In the genomic region with DNA sequence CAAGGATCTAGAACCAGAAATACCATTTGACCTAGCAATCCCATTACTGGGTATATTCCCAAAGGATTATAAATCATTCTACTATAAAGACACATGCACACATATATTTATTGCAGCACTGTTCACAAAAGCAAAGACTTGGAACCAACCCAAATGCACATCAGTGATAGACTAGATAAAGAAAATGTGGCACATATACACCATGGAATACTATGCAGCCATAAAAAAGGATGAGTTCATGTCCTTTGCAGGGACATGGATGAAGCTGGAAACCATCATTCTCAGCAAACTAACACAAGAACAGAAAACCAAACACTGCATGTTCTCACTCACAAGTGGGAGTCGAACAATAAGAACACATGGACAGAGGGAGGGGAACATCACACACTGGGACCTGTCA, we compare ENCODE assay signal across 3 cellular contexts.
TF ChIP-seq lines count a peak whose summit lies in the region.

No MANE protein-coding gene starts in this region.

TF ChIP-seq in HEK293, 187 proteins besides CTCF, POLR2A, EP300 and RAD21:
- peak; percentile 78 for TF ChIP-seq ZNF146 (tag by site-specific recombination; IDR thresholded peaks at IDR 0.05)

TF ChIP-seq in SK-N-SH treated with all-trans-retinoic acid at 6 μM for 48 hours, 23 proteins besides CTCF, POLR2A, EP300 and RAD21:
- peak; percentile 42; the same call in 1 of the 2 replicates for TF ChIP-seq ZNF8 (CRISPR knock-in tag; IDR thresholded peaks at IDR 0.05)

TF ChIP-seq in K562, 482 proteins besides CTCF, POLR2A, EP300 and RAD21:
- peak; percentile 74 for TF ChIP-seq ZNF146 (CRISPR knock-in tag; IDR thresholded peaks at IDR 0.05; ENCODE audit: unreplicated experiment)
TF ChIP-seq in K562: peak in this region for 1; not testable (repeated sequence) for 481.
